In the genomic region with DNA sequence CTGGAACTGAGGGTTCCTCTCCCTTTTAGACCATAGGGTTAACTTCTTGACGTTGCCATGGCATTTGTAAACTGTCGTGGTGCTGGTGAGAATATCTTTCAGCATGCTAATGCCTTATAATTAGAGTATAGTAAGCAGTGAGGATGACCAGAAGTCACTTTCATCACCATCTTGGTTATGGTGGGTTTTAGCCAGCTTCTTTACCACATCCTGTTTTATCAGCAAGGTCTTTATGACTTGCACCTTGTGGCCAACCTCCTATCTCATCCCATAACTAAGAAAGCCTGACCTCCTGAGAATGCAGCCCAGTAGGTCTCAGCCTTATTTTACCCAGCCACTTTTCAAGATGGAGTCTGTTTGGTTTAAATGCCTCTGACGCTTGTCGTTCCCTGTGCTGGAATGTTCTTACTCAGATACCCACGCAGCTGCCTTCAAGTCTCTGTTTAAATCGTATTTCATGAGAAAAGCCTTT, we compare ENCODE assay signal across 1 cellular context.
TF ChIP-seq lines count a peak whose summit lies in the region.

No MANE protein-coding gene starts in this region.

TF ChIP-seq in K562, 482 proteins besides CTCF, POLR2A, EP300 and RAD21 (continued from another document):
- TF ChIP-seq, protein P1, sequence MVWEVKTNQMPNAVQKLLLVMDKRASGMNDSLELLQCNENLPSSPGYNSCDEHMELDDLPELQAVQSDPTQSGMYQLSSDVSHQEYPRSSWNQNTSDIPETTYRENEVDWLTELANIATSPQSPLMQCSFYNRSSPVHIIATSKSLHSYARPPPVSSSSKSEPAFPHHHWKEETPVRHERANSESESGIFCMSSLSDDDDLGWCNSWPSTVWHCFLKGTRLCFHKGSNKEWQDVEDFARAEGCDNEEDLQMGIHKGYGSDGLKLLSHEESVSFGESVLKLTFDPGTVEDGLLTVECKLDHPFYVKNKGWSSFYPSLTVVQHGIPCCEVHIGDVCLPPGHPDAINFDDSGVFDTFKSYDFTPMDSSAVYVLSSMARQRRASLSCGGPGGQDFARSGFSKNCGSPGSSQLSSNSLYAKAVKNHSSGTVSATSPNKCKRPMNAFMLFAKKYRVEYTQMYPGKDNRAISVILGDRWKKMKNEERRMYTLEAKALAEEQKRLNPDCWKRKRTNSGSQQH (CRISPR knock-in tag; IDR thresholded peaks at IDR 0.05), result 0 out of 2 replicates have a peak, but pooled peaks have one; percentile 37
- no peak for TF ChIP-seq MTF1 (CRISPR knock-in tag; IDR thresholded peaks at IDR 0.05; ENCODE audit: borderline replicate concordance)
- 0 out of 2 replicates have a peak, but pooled peaks have one; percentile 57 for TF ChIP-seq DDX20 (tag; IDR thresholded peaks at IDR 0.05; ENCODE audit: low read depth)
- peak; percentile 73 for TF ChIP-seq ETV1 (tag; conservative IDR thresholded peaks at IDR 0.05; ENCODE audit: low read depth)
- peak; percentile 86 for TF ChIP-seq SMAD4 (CRISPR knock-in tag; conservative IDR thresholded peaks at IDR 0.05)
- 0 out of 2 replicates have a peak, but pooled peaks have one; percentile 62 for TF ChIP-seq HIVEP1 (CRISPR knock-in tag; IDR thresholded peaks at IDR 0.05)
- no peak for TF ChIP-seq SMARCC2 (IDR thresholded peaks at IDR 0.05; ENCODE audit: low read depth)
- 0 out of 2 replicates have a peak, but pooled peaks have one; percentile 49 for TF ChIP-seq ZNF212 (CRISPR knock-in tag; IDR thresholded peaks at IDR 0.05)
- TF ChIP-seq, protein P2, sequence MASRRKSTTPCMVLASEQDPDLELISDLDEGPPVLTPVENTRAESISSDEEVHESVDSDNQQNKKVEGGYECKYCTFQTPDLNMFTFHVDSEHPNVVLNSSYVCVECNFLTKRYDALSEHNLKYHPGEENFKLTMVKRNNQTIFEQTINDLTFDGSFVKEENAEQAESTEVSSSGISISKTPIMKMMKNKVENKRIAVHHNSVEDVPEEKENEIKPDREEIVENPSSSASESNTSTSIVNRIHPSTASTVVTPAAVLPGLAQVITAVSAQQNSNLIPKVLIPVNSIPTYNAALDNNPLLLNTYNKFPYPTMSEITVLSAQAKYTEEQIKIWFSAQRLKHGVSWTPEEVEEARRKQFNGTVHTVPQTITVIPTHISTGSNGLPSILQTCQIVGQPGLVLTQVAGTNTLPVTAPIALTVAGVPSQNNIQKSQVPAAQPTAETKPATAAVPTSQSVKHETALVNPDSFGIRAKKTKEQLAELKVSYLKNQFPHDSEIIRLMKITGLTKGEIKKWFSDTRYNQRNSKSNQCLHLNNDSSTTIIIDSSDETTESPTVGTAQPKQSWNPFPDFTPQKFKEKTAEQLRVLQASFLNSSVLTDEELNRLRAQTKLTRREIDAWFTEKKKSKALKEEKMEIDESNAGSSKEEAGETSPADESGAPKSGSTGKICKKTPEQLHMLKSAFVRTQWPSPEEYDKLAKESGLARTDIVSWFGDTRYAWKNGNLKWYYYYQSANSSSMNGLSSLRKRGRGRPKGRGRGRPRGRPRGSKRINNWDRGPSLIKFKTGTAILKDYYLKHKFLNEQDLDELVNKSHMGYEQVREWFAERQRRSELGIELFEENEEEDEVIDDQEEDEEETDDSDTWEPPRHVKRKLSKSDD (conservative IDR thresholded peaks at IDR 0.05; ENCODE audit: low read length), result no peak
- TF ChIP-seq, protein P3, sequence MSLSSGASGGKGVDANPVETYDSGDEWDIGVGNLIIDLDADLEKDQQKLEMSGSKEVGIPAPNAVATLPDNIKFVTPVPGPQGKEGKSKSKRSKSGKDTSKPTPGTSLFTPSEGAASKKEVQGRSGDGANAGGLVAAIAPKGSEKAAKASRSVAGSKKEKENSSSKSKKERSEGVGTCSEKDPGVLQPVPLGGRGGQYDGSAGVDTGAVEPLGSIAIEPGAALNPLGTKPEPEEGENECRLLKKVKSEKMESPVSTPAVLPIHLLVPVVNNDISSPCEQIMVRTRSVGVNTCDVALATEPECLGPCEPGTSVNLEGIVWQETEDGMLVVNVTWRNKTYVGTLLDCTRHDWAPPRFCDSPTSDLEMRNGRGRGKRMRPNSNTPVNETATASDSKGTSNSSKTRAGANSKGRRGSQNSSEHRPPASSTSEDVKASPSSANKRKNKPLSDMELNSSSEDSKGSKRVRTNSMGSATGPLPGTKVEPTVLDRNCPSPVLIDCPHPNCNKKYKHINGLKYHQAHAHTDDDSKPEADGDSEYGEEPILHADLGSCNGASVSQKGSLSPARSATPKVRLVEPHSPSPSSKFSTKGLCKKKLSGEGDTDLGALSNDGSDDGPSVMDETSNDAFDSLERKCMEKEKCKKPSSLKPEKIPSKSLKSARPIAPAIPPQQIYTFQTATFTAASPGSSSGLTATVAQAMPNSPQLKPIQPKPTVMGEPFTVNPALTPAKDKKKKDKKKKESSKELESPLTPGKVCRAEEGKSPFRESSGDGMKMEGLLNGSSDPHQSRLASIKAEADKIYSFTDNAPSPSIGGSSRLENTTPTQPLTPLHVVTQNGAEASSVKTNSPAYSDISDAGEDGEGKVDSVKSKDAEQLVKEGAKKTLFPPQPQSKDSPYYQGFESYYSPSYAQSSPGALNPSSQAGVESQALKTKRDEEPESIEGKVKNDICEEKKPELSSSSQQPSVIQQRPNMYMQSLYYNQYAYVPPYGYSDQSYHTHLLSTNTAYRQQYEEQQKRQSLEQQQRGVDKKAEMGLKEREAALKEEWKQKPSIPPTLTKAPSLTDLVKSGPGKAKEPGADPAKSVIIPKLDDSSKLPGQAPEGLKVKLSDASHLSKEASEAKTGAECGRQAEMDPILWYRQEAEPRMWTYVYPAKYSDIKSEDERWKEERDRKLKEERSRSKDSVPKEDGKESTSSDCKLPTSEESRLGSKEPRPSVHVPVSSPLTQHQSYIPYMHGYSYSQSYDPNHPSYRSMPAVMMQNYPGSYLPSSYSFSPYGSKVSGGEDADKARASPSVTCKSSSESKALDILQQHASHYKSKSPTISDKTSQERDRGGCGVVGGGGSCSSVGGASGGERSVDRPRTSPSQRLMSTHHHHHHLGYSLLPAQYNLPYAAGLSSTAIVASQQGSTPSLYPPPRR (CRISPR knock-in tag; IDR thresholded peaks at IDR 0.05; ENCODE audit: borderline replicate concordance), result no peak
- no peak for TF ChIP-seq CSDE1 (IDR thresholded peaks at IDR 0.05)
- TF ChIP-seq THRAP3 (IDR thresholded peaks at IDR 0.05; ENCODE audit: borderline replicate concordance), result no peak
- TF ChIP-seq CBX1 (IDR thresholded peaks at IDR 0.05; ENCODE audit: low read depth), result no peak
- no peak for TF ChIP-seq NR4A1 (CRISPR knock-in tag; IDR thresholded peaks at IDR 0.05)
- peak; percentile 91 for TF ChIP-seq NR4A1 (tag; IDR thresholded peaks at IDR 0.05)
- TF ChIP-seq, protein P4, sequence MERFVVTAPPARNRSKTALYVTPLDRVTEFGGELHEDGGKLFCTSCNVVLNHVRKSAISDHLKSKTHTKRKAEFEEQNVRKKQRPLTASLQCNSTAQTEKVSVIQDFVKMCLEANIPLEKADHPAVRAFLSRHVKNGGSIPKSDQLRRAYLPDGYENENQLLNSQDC (CRISPR knock-in tag; IDR thresholded peaks at IDR 0.05), result no peak
- no peak for TF ChIP-seq SP2 (IDR thresholded peaks at IDR 0.05; ENCODE audit: extremely low read depth, low read depth, low read length, poor library complexity, severe bottlenecking)
- TF ChIP-seq, protein P5, sequence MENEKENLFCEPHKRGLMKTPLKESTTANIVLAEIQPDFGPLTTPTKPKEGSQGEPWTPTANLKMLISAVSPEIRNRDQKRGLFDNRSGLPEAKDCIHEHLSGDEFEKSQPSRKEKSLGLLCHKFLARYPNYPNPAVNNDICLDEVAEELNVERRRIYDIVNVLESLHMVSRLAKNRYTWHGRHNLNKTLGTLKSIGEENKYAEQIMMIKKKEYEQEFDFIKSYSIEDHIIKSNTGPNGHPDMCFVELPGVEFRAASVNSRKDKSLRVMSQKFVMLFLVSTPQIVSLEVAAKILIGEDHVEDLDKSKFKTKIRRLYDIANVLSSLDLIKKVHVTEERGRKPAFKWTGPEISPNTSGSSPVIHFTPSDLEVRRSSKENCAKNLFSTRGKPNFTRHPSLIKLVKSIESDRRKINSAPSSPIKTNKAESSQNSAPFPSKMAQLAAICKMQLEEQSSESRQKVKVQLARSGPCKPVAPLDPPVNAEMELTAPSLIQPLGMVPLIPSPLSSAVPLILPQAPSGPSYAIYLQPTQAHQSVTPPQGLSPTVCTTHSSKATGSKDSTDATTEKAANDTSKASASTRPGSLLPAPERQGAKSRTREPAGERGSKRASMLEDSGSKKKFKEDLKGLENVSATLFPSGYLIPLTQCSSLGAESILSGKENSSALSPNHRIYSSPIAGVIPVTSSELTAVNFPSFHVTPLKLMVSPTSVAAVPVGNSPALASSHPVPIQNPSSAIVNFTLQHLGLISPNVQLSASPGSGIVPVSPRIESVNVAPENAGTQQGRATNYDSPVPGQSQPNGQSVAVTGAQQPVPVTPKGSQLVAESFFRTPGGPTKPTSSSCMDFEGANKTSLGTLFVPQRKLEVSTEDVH (IDR thresholded peaks at IDR 0.05; ENCODE audit: low read depth, partially characterized antibody), result no peak
- peak; percentile 93 for TF ChIP-seq ZNF311 (CRISPR knock-in tag; IDR thresholded peaks at IDR 0.05)
